In genomic region chr2:179861027-179861776, GRCh38 we compare ENCODE assay signal across 1 cellular context.
A peak's percentile ranks its signal among the peaks of the same experiment; 100 is the strongest.
TF ChIP-seq lines count a peak whose summit lies in the region.

Gene ZNF385B, minus strand, starts transcription at chr2:179861612.

TF ChIP-seq in WTC11, 78 proteins besides CTCF, POLR2A, EP300 and RAD21 (continued from another document):
- TF ChIP-seq STAT6 (CRISPR knock-in tag; conservative IDR thresholded peaks at IDR 0.05; ENCODE audit: low read depth) = 0 out of 2 replicates have a peak, but pooled peaks have one; percentile 21
- no peak for TF ChIP-seq CREB1 (CRISPR knock-in tag; IDR thresholded peaks at IDR 0.05)
- TF ChIP-seq ZNF121 (CRISPR knock-in tag; IDR thresholded peaks at IDR 0.05) = no peak
- peak; percentile 40 for TF ChIP-seq HMGXB4 (CRISPR knock-in tag; IDR thresholded peaks at IDR 0.05)
- TF ChIP-seq ZNF219 (CRISPR knock-in tag; IDR thresholded peaks at IDR 0.05; ENCODE audit: borderline replicate concordance) = no peak
- TF ChIP-seq USF1 (CRISPR knock-in tag; IDR thresholded peaks at IDR 0.05) = peak; percentile 23; the same call in 1 of the 2 replicates
- TF ChIP-seq ZNF138 (CRISPR knock-in tag; conservative IDR thresholded peaks at IDR 0.05) = peak; percentile 31; the same call in 1 of the 2 replicates
- TF ChIP-seq PRDM15 (CRISPR knock-in tag; IDR thresholded peaks at IDR 0.05) = no peak
- 0 out of 2 replicates have a peak, but pooled peaks have one; percentile 16 for TF ChIP-seq ZNF423 (CRISPR knock-in tag; IDR thresholded peaks at IDR 0.05)
- TF ChIP-seq CREM (CRISPR knock-in tag; IDR thresholded peaks at IDR 0.05) = peak; percentile 33; the same call in 1 of the 2 replicates
- no peak for TF ChIP-seq E2F4 (CRISPR knock-in tag; IDR thresholded peaks at IDR 0.05; ENCODE audit: borderline replicate concordance, low read depth)
- TF ChIP-seq RORB (CRISPR knock-in tag; IDR thresholded peaks at IDR 0.05) = no peak
- TF ChIP-seq IRF2 (CRISPR knock-in tag; IDR thresholded peaks at IDR 0.05; ENCODE audit: borderline replicate concordance, low read depth) = no peak
